Comparison of ENCODE assay signal across 1 cellular context in genomic region chr18:35417223-35417622, GRCh38.
TF ChIP-seq lines count a peak whose summit lies in the region.

No MANE protein-coding gene starts in this region.

TF ChIP-seq in WTC11, 78 proteins besides CTCF, POLR2A, EP300 and RAD21 (continued from another document):
- TF ChIP-seq ZNF532 (CRISPR knock-in tag; IDR thresholded peaks at IDR 0.05; ENCODE audit: borderline replicate concordance) (no peak), ZBTB43 (CRISPR knock-in tag; IDR thresholded peaks at IDR 0.05) (no peak), ZNF396 (CRISPR knock-in tag; IDR thresholded peaks at IDR 0.05; ENCODE audit: borderline replicate concordance) (0 out of 2 replicates have a peak, but pooled peaks have one; percentile 42), ZBTB21 (CRISPR knock-in tag; IDR thresholded peaks at IDR 0.05; ENCODE audit: borderline replicate concordance) (no peak), SMAD4 (CRISPR knock-in tag; IDR thresholded peaks at IDR 0.05) (no peak), OVOL2 (CRISPR knock-in tag; IDR thresholded peaks at IDR 0.05; ENCODE audit: borderline replicate concordance) (no peak), AR (CRISPR knock-in tag; IDR thresholded peaks at IDR 0.05) (no peak), ZNF423 (CRISPR knock-in tag; IDR thresholded peaks at IDR 0.05) (no peak), PRRX2 (CRISPR knock-in tag; IDR thresholded peaks at IDR 0.05) (no peak), CREB1 (CRISPR knock-in tag; IDR thresholded peaks at IDR 0.05) (no peak), GTF2I (CRISPR knock-in tag; conservative IDR thresholded peaks at IDR 0.05) (peak; percentile 91), RELA (CRISPR knock-in tag; IDR thresholded peaks at IDR 0.05; ENCODE audit: borderline replicate concordance) (no peak)
